Comparison of ENCODE assay signal across 1 cellular context in genomic region chr7:23531794-23532489, GRCh38.
TF ChIP-seq lines count a peak whose summit lies in the region.

Gene TRA2A (minus strand): TSS chr7:23531981. CDS start chr7:23531824, 157 bp downstream.

TF ChIP-seq in HepG2, 621 proteins besides CTCF, POLR2A, EP300 and RAD21 (continued from another document and continues in another):
- TF ChIP-seq, protein P1, sequence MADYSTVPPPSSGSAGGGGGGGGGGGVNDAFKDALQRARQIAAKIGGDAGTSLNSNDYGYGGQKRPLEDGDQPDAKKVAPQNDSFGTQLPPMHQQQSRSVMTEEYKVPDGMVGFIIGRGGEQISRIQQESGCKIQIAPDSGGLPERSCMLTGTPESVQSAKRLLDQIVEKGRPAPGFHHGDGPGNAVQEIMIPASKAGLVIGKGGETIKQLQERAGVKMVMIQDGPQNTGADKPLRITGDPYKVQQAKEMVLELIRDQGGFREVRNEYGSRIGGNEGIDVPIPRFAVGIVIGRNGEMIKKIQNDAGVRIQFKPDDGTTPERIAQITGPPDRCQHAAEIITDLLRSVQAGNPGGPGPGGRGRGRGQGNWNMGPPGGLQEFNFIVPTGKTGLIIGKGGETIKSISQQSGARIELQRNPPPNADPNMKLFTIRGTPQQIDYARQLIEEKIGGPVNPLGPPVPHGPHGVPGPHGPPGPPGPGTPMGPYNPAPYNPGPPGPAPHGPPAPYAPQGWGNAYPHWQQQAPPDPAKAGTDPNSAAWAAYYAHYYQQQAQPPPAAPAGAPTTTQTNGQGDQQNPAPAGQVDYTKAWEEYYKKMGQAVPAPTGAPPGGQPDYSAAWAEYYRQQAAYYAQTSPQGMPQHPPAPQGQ (CRISPR knock-in tag; IDR thresholded peaks at IDR 0.05; ENCODE audit: borderline replicate concordance) = no peak
- TF ChIP-seq MBD4 (IDR thresholded peaks at IDR 0.05; ENCODE audit: borderline replicate concordance, low read length) (no peak), SNAPC2 (CRISPR knock-in tag; IDR thresholded peaks at IDR 0.05) (peak; percentile 92; the same call in 1 of the 2 replicates), FOXP4 (CRISPR knock-in tag; IDR thresholded peaks at IDR 0.05) (0 out of 2 replicates have a peak, but pooled peaks have one; percentile 28), ZNF264 (CRISPR knock-in tag; IDR thresholded peaks at IDR 0.05) (peak; percentile 85; the same call in 1 of the 2 replicates), GABPB1 (CRISPR knock-in tag; IDR thresholded peaks at IDR 0.05) (peak; percentile 75), ZNF501 (CRISPR knock-in tag; IDR thresholded peaks at IDR 0.05) (peak; percentile 89), XBP1 (CRISPR knock-in tag; IDR thresholded peaks at IDR 0.05) (no peak), HDAC1 (CRISPR knock-in tag; IDR thresholded peaks at IDR 0.05) (peak; percentile 73), MYC (CRISPR knock-in tag; IDR thresholded peaks at IDR 0.05; ENCODE audit: borderline replicate concordance) (peak; percentile 78; the same call in 1 of the 2 replicates), KDM5B (CRISPR knock-in tag; IDR thresholded peaks at IDR 0.05; ENCODE audit: borderline replicate concordance) (peak; percentile 87), STAT5B (CRISPR knock-in tag; IDR thresholded peaks at IDR 0.05) (no peak), ZBTB3 (CRISPR knock-in tag; IDR thresholded peaks at IDR 0.05; ENCODE audit: borderline replicate concordance, low read depth) (no peak), FOXK1 (CRISPR knock-in tag; IDR thresholded peaks at IDR 0.05; ENCODE audit: borderline replicate concordance, low read depth) (peak; percentile 78), HNF4G (IDR thresholded peaks at IDR 0.05; ENCODE audit: borderline replicate concordance, low read depth, low read length) (no peak), HNF4G (CRISPR knock-in tag; IDR thresholded peaks at IDR 0.05; ENCODE audit: borderline replicate concordance, low read depth) (no peak), ZNF460 (CRISPR knock-in tag; IDR thresholded peaks at IDR 0.05; ENCODE audit: borderline replicate concordance) (peak; percentile 83; the same call in 1 of the 2 replicates), ZNF788 (CRISPR knock-in tag; IDR thresholded peaks at IDR 0.05; ENCODE audit: borderline replicate concordance) (peak; percentile 61; the same call in 1 of the 2 replicates), FIP1L1 (IDR thresholded peaks at IDR 0.05; ENCODE audit: borderline replicate concordance, insufficient read depth, low read depth, low read length) (no peak), HMG20B (CRISPR knock-in tag; conservative IDR thresholded peaks at IDR 0.05) (0 out of 2 replicates have a peak, but pooled peaks have one; percentile 35), KLF9 (CRISPR knock-in tag; IDR thresholded peaks at IDR 0.05; ENCODE audit: low read depth) (no peak), HMG20A (CRISPR knock-in tag; IDR thresholded peaks at IDR 0.05; ENCODE audit: borderline replicate concordance) (no peak; the same call in 1 of the 2 replicates), ZNF784 (CRISPR knock-in tag; IDR thresholded peaks at IDR 0.05; ENCODE audit: borderline replicate concordance) (peak; percentile 52; the same call in 1 of the 2 replicates), YEATS4 (CRISPR knock-in tag; IDR thresholded peaks at IDR 0.05; ENCODE audit: borderline replicate concordance) (peak; percentile 89), ZNF550 (CRISPR knock-in tag; IDR thresholded peaks at IDR 0.05; ENCODE audit: borderline replicate concordance) (no peak), THYN1 (CRISPR knock-in tag; IDR thresholded peaks at IDR 0.05; ENCODE audit: borderline replicate concordance, low read depth) (no peak), RARA (CRISPR knock-in tag; IDR thresholded peaks at IDR 0.05) (0 out of 2 replicates have a peak, but pooled peaks have one; percentile 12), NFYC (CRISPR knock-in tag; IDR thresholded peaks at IDR 0.05) (peak; percentile 27; the same call in 1 of the 2 replicates), ZNF782 (CRISPR knock-in tag; IDR thresholded peaks at IDR 0.05; ENCODE audit: borderline replicate concordance) (peak; percentile 76; the same call in 1 of the 2 replicates), ZBTB42 (CRISPR knock-in tag; IDR thresholded peaks at IDR 0.05) (no peak; the same call in 1 of the 2 replicates), SOX5 (CRISPR knock-in tag; IDR thresholded peaks at IDR 0.05; ENCODE audit: borderline replicate concordance) (no peak), PAF1 (CRISPR knock-in tag; IDR thresholded peaks at IDR 0.05) (no peak), FOXM1 (CRISPR knock-in tag; IDR thresholded peaks at IDR 0.05) (no peak), MEIS2 (CRISPR knock-in tag; IDR thresholded peaks at IDR 0.05) (peak; percentile 69), ZC3H13 (CRISPR knock-in tag; IDR thresholded peaks at IDR 0.05) (peak; percentile 56; the same call in 1 of the 2 replicates), LCORL (IDR thresholded peaks at IDR 0.05) (no peak), LCORL (CRISPR knock-in tag; IDR thresholded peaks at IDR 0.05) (peak; percentile 65; the same call in 1 of the 2 replicates), HDAC2 (CRISPR knock-in tag; IDR thresholded peaks at IDR 0.05) (peak; percentile 49; the same call in 1 of the 2 replicates), TFDP1 (CRISPR knock-in tag; IDR thresholded peaks at IDR 0.05; ENCODE audit: borderline replicate concordance) (peak; percentile 59; the same call in 1 of the 2 replicates), ZNF83 (CRISPR knock-in tag; IDR thresholded peaks at IDR 0.05; ENCODE audit: borderline replicate concordance) (peak; percentile 21; the same call in 1 of the 2 replicates), ATAD3A (CRISPR knock-in tag; IDR thresholded peaks at IDR 0.05) (no peak), KLF16 (CRISPR knock-in tag; IDR thresholded peaks at IDR 0.05) (peak in 1 of 2 experiments; percentile 93; a peak in 2 of 4 replicates), MED1 (CRISPR knock-in tag; IDR thresholded peaks at IDR 0.05) (peak; percentile 74), KDM1A (CRISPR knock-in tag; IDR thresholded peaks at IDR 0.05) (no peak), ZNF12 (CRISPR knock-in tag; IDR thresholded peaks at IDR 0.05) (no peak), HOXA7 (CRISPR knock-in tag; IDR thresholded peaks at IDR 0.05) (no peak), ZNF329 (CRISPR knock-in tag; IDR thresholded peaks at IDR 0.05; ENCODE audit: low read depth) (0 out of 2 replicates have a peak, but pooled peaks have one; percentile 49), ZKSCAN5 (CRISPR knock-in tag; IDR thresholded peaks at IDR 0.05) (no peak), ZIK1 (CRISPR knock-in tag; IDR thresholded peaks at IDR 0.05; ENCODE audit: borderline replicate concordance, low read depth) (peak; percentile 43; the same call in 1 of the 2 replicates), SOX6 (IDR thresholded peaks at IDR 0.05) (no peak), SOX6 (CRISPR knock-in tag; IDR thresholded peaks at IDR 0.05) (peak; percentile 79), SNRNP70 (IDR thresholded peaks at IDR 0.05; ENCODE audit: low read depth, low read length) (no peak), ZNF546 (CRISPR knock-in tag; conservative IDR thresholded peaks at IDR 0.05) (peak; percentile 88), NFRKB (IDR thresholded peaks at IDR 0.05) (peak; percentile 95)
- TF ChIP-seq, protein P2, sequence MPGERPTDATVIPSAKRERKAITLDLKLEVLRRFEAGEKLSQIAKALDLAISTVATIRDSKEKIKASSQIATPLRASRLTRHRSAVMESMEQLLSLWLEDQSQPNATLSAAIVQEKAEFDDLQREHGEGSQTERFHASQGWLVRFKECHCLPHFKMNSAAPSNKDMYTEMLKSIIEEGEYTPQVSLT (CRISPR knock-in tag; IDR thresholded peaks at IDR 0.05; ENCODE audit: borderline replicate concordance, low read depth) = peak; percentile 42; the same call in 1 of the 2 replicates
- TF ChIP-seq, protein P3, sequence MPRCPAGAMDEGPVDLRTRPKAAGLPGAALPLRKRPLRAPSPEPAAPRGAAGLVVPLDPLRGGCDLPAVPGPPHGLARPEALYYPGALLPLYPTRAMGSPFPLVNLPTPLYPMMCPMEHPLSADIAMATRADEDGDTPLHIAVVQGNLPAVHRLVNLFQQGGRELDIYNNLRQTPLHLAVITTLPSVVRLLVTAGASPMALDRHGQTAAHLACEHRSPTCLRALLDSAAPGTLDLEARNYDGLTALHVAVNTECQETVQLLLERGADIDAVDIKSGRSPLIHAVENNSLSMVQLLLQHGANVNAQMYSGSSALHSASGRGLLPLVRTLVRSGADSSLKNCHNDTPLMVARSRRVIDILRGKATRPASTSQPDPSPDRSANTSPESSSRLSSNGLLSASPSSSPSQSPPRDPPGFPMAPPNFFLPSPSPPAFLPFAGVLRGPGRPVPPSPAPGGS (CRISPR knock-in tag; IDR thresholded peaks at IDR 0.05) = no peak
- TF ChIP-seq, protein P4, sequence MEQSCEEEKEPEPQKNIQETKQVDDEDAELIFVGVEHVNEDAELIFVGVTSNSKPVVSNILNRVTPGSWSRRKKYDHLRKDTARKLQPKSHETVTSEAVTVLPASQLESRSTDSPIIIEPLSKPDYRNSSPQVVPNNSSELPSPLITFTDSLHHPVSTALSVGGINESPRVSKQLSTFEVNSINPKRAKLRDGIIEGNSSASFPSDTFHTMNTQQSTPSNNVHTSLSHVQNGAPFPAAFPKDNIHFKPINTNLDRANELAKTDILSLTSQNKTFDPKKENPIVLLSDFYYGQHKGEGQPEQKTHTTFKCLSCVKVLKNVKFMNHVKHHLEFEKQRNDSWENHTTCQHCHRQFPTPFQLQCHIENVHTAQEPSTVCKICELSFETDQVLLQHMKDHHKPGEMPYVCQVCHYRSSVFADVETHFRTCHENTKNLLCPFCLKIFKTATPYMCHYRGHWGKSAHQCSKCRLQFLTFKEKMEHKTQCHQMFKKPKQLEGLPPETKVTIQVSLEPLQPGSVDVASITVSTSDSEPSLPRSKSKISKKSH (CRISPR knock-in tag; IDR thresholded peaks at IDR 0.05; ENCODE audit: borderline replicate concordance) = peak; percentile 58; the same call in 1 of the 2 replicates
- TF ChIP-seq, protein P5, sequence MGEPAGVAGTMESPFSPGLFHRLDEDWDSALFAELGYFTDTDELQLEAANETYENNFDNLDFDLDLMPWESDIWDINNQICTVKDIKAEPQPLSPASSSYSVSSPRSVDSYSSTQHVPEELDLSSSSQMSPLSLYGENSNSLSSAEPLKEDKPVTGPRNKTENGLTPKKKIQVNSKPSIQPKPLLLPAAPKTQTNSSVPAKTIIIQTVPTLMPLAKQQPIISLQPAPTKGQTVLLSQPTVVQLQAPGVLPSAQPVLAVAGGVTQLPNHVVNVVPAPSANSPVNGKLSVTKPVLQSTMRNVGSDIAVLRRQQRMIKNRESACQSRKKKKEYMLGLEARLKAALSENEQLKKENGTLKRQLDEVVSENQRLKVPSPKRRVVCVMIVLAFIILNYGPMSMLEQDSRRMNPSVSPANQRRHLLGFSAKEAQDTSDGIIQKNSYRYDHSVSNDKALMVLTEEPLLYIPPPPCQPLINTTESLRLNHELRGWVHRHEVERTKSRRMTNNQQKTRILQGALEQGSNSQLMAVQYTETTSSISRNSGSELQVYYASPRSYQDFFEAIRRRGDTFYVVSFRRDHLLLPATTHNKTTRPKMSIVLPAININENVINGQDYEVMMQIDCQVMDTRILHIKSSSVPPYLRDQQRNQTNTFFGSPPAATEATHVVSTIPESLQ (CRISPR knock-in tag; conservative IDR thresholded peaks at IDR 0.05) = peak; percentile 82; the same call in 1 of the 2 replicates
- TF ChIP-seq, protein P6, sequence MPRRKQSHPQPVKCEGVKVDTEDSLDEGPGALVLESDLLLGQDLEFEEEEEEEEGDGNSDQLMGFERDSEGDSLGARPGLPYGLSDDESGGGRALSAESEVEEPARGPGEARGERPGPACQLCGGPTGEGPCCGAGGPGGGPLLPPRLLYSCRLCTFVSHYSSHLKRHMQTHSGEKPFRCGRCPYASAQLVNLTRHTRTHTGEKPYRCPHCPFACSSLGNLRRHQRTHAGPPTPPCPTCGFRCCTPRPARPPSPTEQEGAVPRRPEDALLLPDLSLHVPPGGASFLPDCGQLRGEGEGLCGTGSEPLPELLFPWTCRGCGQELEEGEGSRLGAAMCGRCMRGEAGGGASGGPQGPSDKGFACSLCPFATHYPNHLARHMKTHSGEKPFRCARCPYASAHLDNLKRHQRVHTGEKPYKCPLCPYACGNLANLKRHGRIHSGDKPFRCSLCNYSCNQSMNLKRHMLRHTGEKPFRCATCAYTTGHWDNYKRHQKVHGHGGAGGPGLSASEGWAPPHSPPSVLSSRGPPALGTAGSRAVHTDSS (CRISPR knock-in tag; conservative IDR thresholded peaks at IDR 0.05) = 0 out of 2 replicates have a peak, but pooled peaks have one; percentile 64
- TF ChIP-seq, protein P7, sequence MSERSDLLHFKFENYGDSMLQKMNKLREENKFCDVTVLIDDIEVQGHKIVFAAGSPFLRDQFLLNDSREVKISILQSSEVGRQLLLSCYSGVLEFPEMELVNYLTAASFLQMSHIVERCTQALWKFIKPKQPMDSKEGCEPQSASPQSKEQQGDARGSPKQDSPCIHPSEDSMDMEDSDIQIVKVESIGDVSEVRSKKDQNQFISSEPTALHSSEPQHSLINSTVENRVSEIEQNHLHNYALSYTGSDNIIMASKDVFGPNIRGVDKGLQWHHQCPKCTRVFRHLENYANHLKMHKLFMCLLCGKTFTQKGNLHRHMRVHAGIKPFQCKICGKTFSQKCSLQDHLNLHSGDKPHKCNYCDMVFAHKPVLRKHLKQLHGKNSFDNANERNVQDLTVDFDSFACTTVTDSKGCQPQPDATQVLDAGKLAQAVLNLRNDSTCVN (CRISPR knock-in tag; IDR thresholded peaks at IDR 0.05; ENCODE audit: borderline replicate concordance) = no peak; the same call in 1 of the 2 replicates
